1 cellular context compared by ENCODE assay signal in genomic region chr1:52055066-52055853, GRCh38.
A peak's percentile ranks its signal among the peaks of the same experiment; 100 is the strongest.
TF ChIP-seq lines count a peak whose summit lies in the region.

Gene TXNDC12 (minus strand): TSS chr1:52055191. CDS start chr1:52055096, 95 bp downstream.

TF ChIP-seq in liver, 16 proteins besides CTCF, POLR2A, EP300 and RAD21 (continued from another document):
- TF ChIP-seq, protein P1, sequence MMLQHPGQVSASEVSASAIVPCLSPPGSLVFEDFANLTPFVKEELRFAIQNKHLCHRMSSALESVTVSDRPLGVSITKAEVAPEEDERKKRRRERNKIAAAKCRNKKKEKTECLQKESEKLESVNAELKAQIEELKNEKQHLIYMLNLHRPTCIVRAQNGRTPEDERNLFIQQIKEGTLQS (IDR thresholded peaks at IDR 0.05), result peak; percentile 91
- peak; percentile 75 to 92 for TF ChIP-seq GABPA (IDR thresholded peaks at IDR 0.05 in 1 of 2, conservative IDR thresholded peaks at IDR 0.05 in 1 of 2)
